ENCODE assay signal across 8 cellular contexts in the genomic region with DNA sequence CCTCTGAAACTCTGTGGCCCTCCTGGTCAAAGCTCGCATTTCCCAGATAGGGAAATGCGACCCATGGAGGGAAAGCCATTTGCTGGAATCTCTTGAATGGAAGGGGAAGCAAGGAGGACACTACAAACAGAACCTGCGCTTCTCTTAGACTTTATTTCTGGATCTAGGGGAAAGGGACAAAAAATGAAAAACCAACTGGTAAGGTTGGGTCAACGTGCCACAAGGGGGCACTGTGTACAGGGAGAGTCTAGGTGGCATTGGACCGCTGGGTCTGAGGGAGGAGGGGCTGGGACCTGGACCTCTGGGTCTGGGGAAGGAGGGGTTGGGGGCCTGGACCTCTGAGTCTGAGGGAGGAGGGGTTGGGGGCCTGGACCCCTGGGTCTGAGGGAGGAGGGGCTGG. TPM values are rescaled to one million over a fixed set of nuclear protein-coding genes. Genes with fewer than 3 reads are reported as not detected.
DNase-seq lines count a peak whose midpoint lies in the region; ATAC-seq and TF ChIP-seq lines count a peak whose summit lies in the region.

No MANE protein-coding gene starts in this region.

- intact Hi-C loops in CD14-positive monocyte (cut with micrococcal nuclease) (no loop called here), spleen (cut with DNase I; ENCODE audit: low total_unique reads) (no loop called here)

- no peaks in the 10 kb centered on the region for H3K36me3 Mint-ChIP-seq in CD14-positive monocyte
- no peaks in the 10 kb centered on the region for H3K36me3 Mint-ChIP-seq in activated CD8-positive, alpha-beta memory T cell treated with anti-CD3 and anti-CD28 coated beads, Interleukin-2, amount 10 ng/mL, durations not matched to agents 7 days and 5 days

- H3K27me3 ChIP-seq in iPS DF 6.9 (ENCODE audit: control insufficient read depth, insufficient read depth, low read length) (peaks cover 2% of the 10 kb centered on the region; the same call in 1 of the 2 replicates), spleen (replicated peaks in 1 of 7) (peaks cover 0 to 76% (median 28%) of the 10 kb centered on the region in 7 donors)

- WGBS in iPS DF 6.9 (ENCODE audit: insufficient coverage, insufficient read length): no CpG with 5 or more reads among the region's 5 CpGs
- 11 to 21% (median 14%) methylated on average over 5 of the region's 5 CpGs for WGBS in spleen, 5 donors

- H3K27ac ChIP-seq in iPS DF 6.9 (ENCODE audit: low read length) (no peak overlapping the region), spleen (no peak overlapping the region)

- H3K4me1 ChIP-seq in iPS DF 6.9 (ENCODE audit: control insufficient read depth, insufficient read depth, low read length) (no peaks in the 10 kb centered on the region), spleen (peaks cover 0 to 9% (median 0%) of the 10 kb centered on the region in 6 donors)

- no peaks in the 10 kb centered on the region for H3K9me3 ChIP-seq in iPS DF 6.9 (ENCODE audit: control insufficient read depth, insufficient read depth, low read length)
- H3K9me3 ChIP-seq in spleen: no peaks in the 10 kb centered on the region

- no peak for TF ChIP-seq POLR2A in spleen (IDR thresholded peaks at IDR 0.05)

- CTCF ChIA-PET in activated CD8-positive, alpha-beta memory T cell treated with anti-CD3 and anti-CD28 coated beads, Interleukin-2, amount 10 ng/mL, durations not matched to agents 7 days and 5 days (lab: Charles Lee): interaction anchor here (2.7 kb wide), 1 partner anchor 16 kb away, joined by 11 read pairs; no protein-coding TSS in a partner anchor

- no peak for DNase-seq in CD14-positive monocyte (ENCODE audit: low spot score)
- peak in 40 of 76 experiments; percentile 3 to 71 (median 32) for DNase-seq in HUDEP-2 (lab: John Stamatoyannopoulos, UW; ENCODE audit: unreplicated experiment in 76 of 76)
- peak; percentile 58 for DNase-seq in activated CD8-positive, alpha-beta memory T cell treated with anti-CD3 and anti-CD28 coated beads, Interleukin-2, amount 10 ng/mL, durations not matched to agents 7 days and 5 days
- DNase-seq in iPS DF 6.9 (ENCODE audit: low read depth, low spot score): peak; percentile 35
- no peak for DNase-seq in kidney glomerular epithelial cell (lab: John Stamatoyannopoulos, UW)
- no peak for DNase-seq in NCI-H2081 treated with DMSO at 0.1 percent for 48 hours (lab: John Stamatoyannopoulos, UW)
- no peak for DNase-seq in spleen

- no peak for ATAC-seq in activated CD8-positive, alpha-beta memory T cell treated with anti-CD3 and anti-CD28 coated beads, Interleukin-2, amount 10 ng/mL, durations not matched to agents 7 days and 5 days
- ATAC-seq in HG02852 (IDR thresholded peaks at IDR 0.05; ENCODE audit: unreplicated experiment): no peak

- no peak overlapping the region for H3K4me3 Mint-ChIP-seq in CD14-positive monocyte
- no peak overlapping the region for H3K4me3 Mint-ChIP-seq in activated CD8-positive, alpha-beta memory T cell treated with anti-CD3 and anti-CD28 coated beads, Interleukin-2, amount 10 ng/mL, durations not matched to agents 7 days and 5 days

- H3K4me3 ChIP-seq in iPS DF 6.9 (ENCODE audit: low read length) (no peak overlapping the region), spleen (no peak overlapping the region)

- peaks cover 2 to 12% (median 7%) of the 10 kb centered on the region in 7 donors for H3K9me3 Mint-ChIP-seq in CD14-positive monocyte
- H3K9me3 Mint-ChIP-seq in activated CD8-positive, alpha-beta memory T cell treated with anti-CD3 and anti-CD28 coated beads, Interleukin-2, amount 10 ng/mL, durations not matched to agents 7 days and 5 days (ENCODE audit: low read depth): no peaks in the 10 kb centered on the region

- no peaks in the 10 kb centered on the region for H3K36me3 ChIP-seq in iPS DF 6.9 (ENCODE audit: control insufficient read depth, insufficient read depth, low read length)
- no peaks in the 10 kb centered on the region for H3K36me3 ChIP-seq in spleen

- H3K27me3 Mint-ChIP-seq in CD14-positive monocyte (ENCODE audit: low read depth in 3 of 3): peaks cover 5 to 35% (median 9%) of the 10 kb centered on the region in 3 donors
- H3K27me3 Mint-ChIP-seq in activated CD8-positive, alpha-beta memory T cell treated with anti-CD3 and anti-CD28 coated beads, Interleukin-2, amount 10 ng/mL, durations not matched to agents 7 days and 5 days: peaks cover 38% of the 10 kb centered on the region

- peaks cover 5% of the 10 kb centered on the region for H3K4me1 Mint-ChIP-seq in CD14-positive monocyte
- H3K4me1 Mint-ChIP-seq in activated CD8-positive, alpha-beta memory T cell treated with anti-CD3 and anti-CD28 coated beads, Interleukin-2, amount 10 ng/mL, durations not matched to agents 7 days and 5 days: no peaks in the 10 kb centered on the region

- no peak overlapping the region for H3K27ac Mint-ChIP-seq in CD14-positive monocyte
- H3K27ac Mint-ChIP-seq in activated CD8-positive, alpha-beta memory T cell treated with anti-CD3 and anti-CD28 coated beads, Interleukin-2, amount 10 ng/mL, durations not matched to agents 7 days and 5 days: no peak overlapping the region

- TF ChIP-seq CTCF in CD14-positive monocyte (IDR thresholded peaks at IDR 0.05) (peak; percentile 36), spleen (IDR thresholded peaks at IDR 0.05 in 8 of 11, conservative IDR thresholded peaks at IDR 0.05 in 3 of 11) (peak in 5 of 11 experiments; percentile 14 to 43 (median 22))

RNA-seq across cellular contexts. Expression of a gene that starts 5.0 kb away (rescaled TPM):
- polyA plus RNA-seq in CD14-positive monocyte: not detected
- total RNA-seq in activated CD8-positive, alpha-beta memory T cell treated with anti-CD3 and anti-CD28 coated beads, Interleukin-2, amount 10 ng/mL, durations not matched to agents 7 days and 5 days: not detected
- not detected for total RNA-seq in spleen
- under 1 TPM; 0.19 to 0.26 (median 0.20) TPM for polyA plus RNA-seq in spleen

RNA-seq across cellular contexts. Expression of a gene that starts 33.0 kb away (rescaled TPM):
- not detected for polyA plus RNA-seq in CD14-positive monocyte
- total RNA-seq in activated CD8-positive, alpha-beta memory T cell treated with anti-CD3 and anti-CD28 coated beads, Interleukin-2, amount 10 ng/mL, durations not matched to agents 7 days and 5 days: under 1 TPM in 1 of 2 experiments, not detected in 1; 0.29 TPM
- 1 to 10 TPM in 1 of 7 donors, under 1 TPM in 1, not detected in 5; 0.37 to 1.2 TPM for total RNA-seq in spleen
- under 1 TPM; 0.65 to 0.86 (median 0.65) TPM for polyA plus RNA-seq in spleen

RNA-seq across cellular contexts. Expression of a gene that starts 46.6 kb away (rescaled TPM):
- polyA plus RNA-seq in CD14-positive monocyte (not detected), spleen (under 1 TPM in 1 of 3 donors, not detected in 2; 0.13 TPM)
- total RNA-seq in activated CD8-positive, alpha-beta memory T cell treated with anti-CD3 and anti-CD28 coated beads, Interleukin-2, amount 10 ng/mL, durations not matched to agents 7 days and 5 days: not detected
- total RNA-seq in spleen: under 1 TPM in 1 of 7 donors, not detected in 6; 0.79 TPM

RNA-seq across cellular contexts. Expression of a gene that starts 51.5 kb away (rescaled TPM):
- polyA plus RNA-seq in CD14-positive monocyte (not detected), spleen (under 1 TPM in 1 of 3 donors, not detected in 2; 0.03 TPM)
- not detected for total RNA-seq in activated CD8-positive, alpha-beta memory T cell treated with anti-CD3 and anti-CD28 coated beads, Interleukin-2, amount 10 ng/mL, durations not matched to agents 7 days and 5 days
- not detected for total RNA-seq in spleen

Comparison
In these comparisons a context has a peak if more than half of its experiments do, and no peak if none do; other contexts are left out.
1. DNase-seq: peak in HUDEP-2 (40 of 76), activated CD8-positive, alpha-beta memory T cell treated with anti-CD3 and anti-CD28 coated beads, Interleukin-2, amount 10 ng/mL, durations not matched to agents 7 days and 5 days (single experiment) and iPS DF 6.9 (single experiment); none in CD14-positive monocyte (single experiment), kidney glomerular epithelial cell (single experiment), NCI-H2081 treated with DMSO at 0.1 percent for 48 hours (single experiment) and spleen (single experiment).